ENCODE assay signal across 1 cellular context in the genomic region with DNA sequence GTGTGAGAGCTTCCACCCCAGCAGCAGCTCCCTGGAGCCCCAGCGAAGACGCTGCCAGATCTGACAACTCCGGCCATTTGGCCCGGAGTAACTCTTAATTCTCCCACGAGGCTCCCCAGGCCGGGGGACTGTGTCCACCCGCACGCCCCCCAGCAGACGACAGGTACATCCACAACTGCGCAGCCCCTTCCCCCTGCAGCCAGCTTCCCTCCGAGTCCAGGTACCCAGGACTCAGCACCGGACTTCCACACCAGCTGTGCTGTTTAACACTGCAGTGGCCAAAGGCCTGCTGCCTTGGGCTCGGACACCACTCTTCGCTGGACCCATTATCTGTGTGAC.
TF ChIP-seq lines count a peak whose summit lies in the region.

No MANE protein-coding gene starts in this region.

TF ChIP-seq in GM23338, 12 proteins besides CTCF, POLR2A, EP300 and RAD21:
- no peak for TF ChIP-seq EZH2phosphoT487 (IDR thresholded peaks at IDR 0.05; ENCODE audit: unreplicated experiment)
- TF ChIP-seq CREB1 (CRISPR knock-in tag; IDR thresholded peaks at IDR 0.05; ENCODE audit: low read depth) = no peak
- no peak for TF ChIP-seq REST (IDR thresholded peaks at IDR 0.05; ENCODE audit: unreplicated experiment)
- TF ChIP-seq JUNB (IDR thresholded peaks at IDR 0.05; ENCODE audit: unreplicated experiment) = no peak
- no peak for TF ChIP-seq ZNF114 (CRISPR knock-in tag; IDR thresholded peaks at IDR 0.05)
- TF ChIP-seq, protein P1, sequence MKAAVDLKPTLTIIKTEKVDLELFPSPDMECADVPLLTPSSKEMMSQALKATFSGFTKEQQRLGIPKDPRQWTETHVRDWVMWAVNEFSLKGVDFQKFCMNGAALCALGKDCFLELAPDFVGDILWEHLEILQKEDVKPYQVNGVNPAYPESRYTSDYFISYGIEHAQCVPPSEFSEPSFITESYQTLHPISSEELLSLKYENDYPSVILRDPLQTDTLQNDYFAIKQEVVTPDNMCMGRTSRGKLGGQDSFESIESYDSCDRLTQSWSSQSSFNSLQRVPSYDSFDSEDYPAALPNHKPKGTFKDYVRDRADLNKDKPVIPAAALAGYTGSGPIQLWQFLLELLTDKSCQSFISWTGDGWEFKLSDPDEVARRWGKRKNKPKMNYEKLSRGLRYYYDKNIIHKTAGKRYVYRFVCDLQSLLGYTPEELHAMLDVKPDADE (IDR thresholded peaks at IDR 0.05) = no peak
- TF ChIP-seq ZNF331 (CRISPR knock-in tag; IDR thresholded peaks at IDR 0.05; ENCODE audit: low read depth) = no peak
- TF ChIP-seq EZH2 (IDR thresholded peaks at IDR 0.05; ENCODE audit: low read depth, unreplicated experiment) = no peak
- no peak for TF ChIP-seq ZNF462 (CRISPR knock-in tag; IDR thresholded peaks at IDR 0.05)
- TF ChIP-seq NANOG (IDR thresholded peaks at IDR 0.05; ENCODE audit: borderline replicate concordance) = no peak
- no peak for TF ChIP-seq STAT1 (IDR thresholded peaks at IDR 0.05; ENCODE audit: unreplicated experiment)
- TF ChIP-seq POLR2AphosphoS5 (IDR thresholded peaks at IDR 0.05; ENCODE audit: low read depth) = no peak
